ENCODE assay signal across 22 cellular contexts in the genomic region with DNA sequence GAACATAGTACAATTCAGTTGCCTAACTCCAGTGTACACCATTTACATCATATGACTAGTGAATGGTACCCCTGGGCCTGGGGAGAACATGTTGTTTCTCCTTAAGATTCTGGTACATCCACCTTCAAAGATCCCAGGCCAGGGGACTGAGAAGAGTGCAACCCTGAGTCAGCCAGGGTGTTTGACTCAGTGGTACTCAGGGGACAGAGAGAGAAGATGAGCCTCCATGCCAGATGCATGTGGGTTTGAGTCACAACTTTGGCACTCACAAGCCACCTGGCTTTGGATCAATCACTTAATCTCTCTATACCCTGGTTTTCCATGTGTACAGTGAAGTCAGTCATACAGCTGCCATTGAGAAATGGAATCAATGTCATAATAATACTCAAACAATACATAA. TPM values are rescaled to one million over a fixed set of nuclear protein-coding genes. Genes with fewer than 3 reads are reported as not detected.
A peak's percentile ranks its signal among the peaks of the same experiment; 100 is the strongest.
DNase-seq lines count a peak whose midpoint lies in the region; ATAC-seq and TF ChIP-seq lines count a peak whose summit lies in the region.
"Had no signal": no experiment of that assay in that cellular context is flagged by ENCODE, and none has a peak within 500 bp of the region (broad histone marks: within the 10 kb centered on the region; RNA-seq: fewer than 3 reads in every experiment).

No MANE protein-coding gene starts in this region.

- H3K27ac ChIP-seq in gastroesophageal sphincter (peak overlapping the region; percentile 59 to 79 (median 69)), stomach (peak overlapping the region in 3 of 5 donors; percentile 35 to 77 (median 63)), left ventricle myocardium inferior (replicated peaks) (no peak overlapping the region)
- H3K27ac ChIP-seq: neural progenitor cell, upper lobe of right lung had no signal

- TF ChIP-seq EP300 in gastroesophageal sphincter (IDR thresholded peaks at IDR 0.05) (no peak), stomach (IDR thresholded peaks at IDR 0.05) (no peak)

- no peak overlapping the region for H3K4me3 ChIP-seq in adipocyte (ENCODE audit: low read length)
- H3K4me3 ChIP-seq in gastroesophageal sphincter = no peak overlapping the region
- no peak overlapping the region for H3K4me3 ChIP-seq in stomach
- no peak overlapping the region for H3K4me3 ChIP-seq in left ventricle myocardium inferior
- H3K4me3 ChIP-seq: neural progenitor cell, upper lobe of right lung had no signal

- intact Hi-C loops in stomach (cut with DNase I; ENCODE audit: low total_unique reads) = no loop called here
- intact Hi-C loops in left ventricle myocardium inferior (cut with micrococcal nuclease) = no loop called here

- no peak for TF ChIP-seq CTCF in gastroesophageal sphincter (IDR thresholded peaks at IDR 0.05)
- no peak for TF ChIP-seq CTCF in stomach (IDR thresholded peaks at IDR 0.05)
- TF ChIP-seq CTCF in left ventricle myocardium inferior (IDR thresholded peaks at IDR 0.05; ENCODE audit: borderline replicate concordance) = no peak

- peak; percentile 27 for ATAC-seq in gastroesophageal sphincter
- ATAC-seq: activated CD4-positive, CD25-positive, alpha-beta regulatory T cell treated with anti-CD3 and anti-CD28 coated beads, Interleukin-2, amount 50 U/mL, for 24 hours; effector memory CD8-positive, alpha-beta T cell; upper lobe of right lung had no signal

- H3K36me3 ChIP-seq in adipocyte (ENCODE audit: control insufficient read depth, insufficient read depth, low read length, severe bottlenecking) = peaks cover 27% of the 10 kb centered on the region
- H3K36me3 ChIP-seq in gastroesophageal sphincter = no peaks in the 10 kb centered on the region
- no peaks in the 10 kb centered on the region for H3K36me3 ChIP-seq in stomach
- H3K36me3 ChIP-seq in left ventricle myocardium inferior = no peaks in the 10 kb centered on the region
- H3K36me3 ChIP-seq: neural progenitor cell, upper lobe of right lung had no signal

- no peaks in the 10 kb centered on the region for H3K27me3 ChIP-seq in adipocyte (replicated peaks; ENCODE audit: control insufficient read depth, insufficient read depth, low read length)
- no peaks in the 10 kb centered on the region for H3K27me3 ChIP-seq in gastroesophageal sphincter
- no peaks in the 10 kb centered on the region for H3K27me3 ChIP-seq in stomach
- H3K27me3 ChIP-seq in left ventricle myocardium inferior (ENCODE audit: low read depth) = no peaks in the 10 kb centered on the region
- H3K27me3 ChIP-seq: neural progenitor cell, upper lobe of right lung had no signal

- H3K4me1 ChIP-seq in adipocyte (ENCODE audit: control insufficient read depth, insufficient read depth, low read length) (peaks cover 67% of the 10 kb centered on the region), gastroesophageal sphincter (peaks cover 27 to 82% (median 34%) of the 10 kb centered on the region in 3 donors), stomach (peaks cover 0 to 63% (median 19%) of the 10 kb centered on the region in 4 donors), left ventricle myocardium inferior (peaks cover 56% of the 10 kb centered on the region)

- no peak overlapping the region for H3K9ac ChIP-seq in adipocyte (ENCODE audit: low read length)
- H3K9ac ChIP-seq: neural progenitor cell had no signal

- H3K9me3 ChIP-seq in adipocyte (ENCODE audit: control insufficient read depth, low read length) = no peaks in the 10 kb centered on the region
- no peaks in the 10 kb centered on the region for H3K9me3 ChIP-seq in gastroesophageal sphincter
- no peaks in the 10 kb centered on the region for H3K9me3 ChIP-seq in stomach
- no peaks in the 10 kb centered on the region for H3K9me3 ChIP-seq in left ventricle myocardium inferior (replicated peaks)
- H3K9me3 ChIP-seq: upper lobe of right lung had no signal

- TF ChIP-seq POLR2A in gastroesophageal sphincter (IDR thresholded peaks at IDR 0.05) (no peak), stomach (IDR thresholded peaks at IDR 0.05) (no peak)

- DNase-seq in HCEC 1CT (peak; percentile 84), adipocyte (ENCODE audit: low read depth) (peak; percentile 39), stomach (no peak), NCI-H146 (lab: John Stamatoyannopoulos, UW) (no peak), AG08395 (ENCODE audit: low spot score) (no peak), left ventricle myocardium inferior (no peak)
- no peak for DNase-seq in stimulated activated CD4-positive, alpha-beta T cell treated with anti-CD3 and anti-CD28 coated beads, Interleukin-4, amount 100 ng/mL, for 4 hours
- DNase-seq: amniotic stem cell; effector memory CD8-positive, alpha-beta T cell; foreskin melanocyte; H9; KG1; left cardiac atrium; midbrain; NCI-H1092 treated with DMSO at 0.1 percent for 48 hours; NCI-H2107; NCI-H526; stimulated activated naive CD4-positive, alpha-beta T cell; upper lobe of right lung had no signal

RNA-seq across cellular contexts. Expression of a gene that starts 53.7 kb away (rescaled TPM):
- total RNA-seq in gastroesophageal sphincter = 1,000 to 10,000 TPM in 1 of 4 donors, 100 to 1,000 TPM in 3; 601 to 1,344 (median 738) TPM
- 100 to 1,000 TPM in 2 of 5 donors, 10 to 100 TPM in 3; 10.4 to 985 (median 98.6) TPM for total RNA-seq in stomach
- 1 to 10 TPM; 2.1 to 3.1 (median 2.4) TPM for polyA plus RNA-seq in stomach
- total RNA-seq in left ventricle myocardium inferior = 73.2 TPM

Comparison
In these comparisons a context has a peak if more than half of its experiments do, and no peak if none do; other contexts are left out.
1. DNase-seq: peak in HCEC 1CT (single experiment) and adipocyte (single experiment); none in stomach (single experiment), NCI-H146 (single experiment), AG08395 (single experiment), stimulated activated CD4-positive, alpha-beta T cell treated with anti-CD3 and anti-CD28 coated beads, Interleukin-4, amount 100 ng/mL, for 4 hours (0 of 2) and left ventricle myocardium inferior (single experiment).